15 cellular contexts compared by ENCODE assay signal in genomic region chr12:49032679-49033447, GRCh38. TPM values are rescaled to one million over a fixed set of nuclear protein-coding genes. Genes with fewer than 3 reads are reported as not detected.
DNase-seq lines count a peak whose midpoint lies in the region; TF ChIP-seq lines count a peak whose summit lies in the region.
"Had no signal": no experiment of that assay in that cellular context is flagged by ENCODE, and none has a peak within 500 bp of the region (broad histone marks: within the 10 kb centered on the region; RNA-seq: fewer than 3 reads in every experiment).

No MANE protein-coding gene starts in this region.

- no peaks in the 10 kb centered on the region for H3K36me3 ChIP-seq in neural progenitor cell

- H3K79me2 ChIP-seq in neural progenitor cell (ENCODE audit: low read depth): no peaks in the 10 kb centered on the region

- H3K4me3 Mint-ChIP-seq in neural progenitor cell: no peak overlapping the region
- H3K4me3 Mint-ChIP-seq: activated B cell treated with CpG ODN at 0.5 μM for 24 hours had no signal

- TF ChIP-seq CTCF in neural progenitor cell (IDR thresholded peaks at IDR 0.05): no peak

- H4K20me1 ChIP-seq in neural progenitor cell (ENCODE audit: low read depth): peaks cover 27% of the 10 kb centered on the region

- DNase-seq in NCI-H146 (lab: John Stamatoyannopoulos, UW) (peak; percentile 13), NCI-H146 treated with DMSO at 0.1 percent for 48 hours (lab: John Stamatoyannopoulos, UW; ENCODE audit: unreplicated experiment) (no peak), neural progenitor cell (ENCODE audit: low spot score) (no peak), globus pallidus (ENCODE audit: low spot score) (no peak)
- DNase-seq: activated B cell treated with CpG ODN at 0.5 μM for 24 hours, activated T-cell treated with anti-CD3 and anti-CD28 coated beads for 4 hours, amniotic stem cell, erythroblast, NCI-H2029 treated with DMSO at 0.1 percent for 48 hours, spleen, thyroid gland had no signal

- H3K9me3 Mint-ChIP-seq in neural progenitor cell: no peaks in the 10 kb centered on the region
- H3K9me3 Mint-ChIP-seq: activated B cell treated with CpG ODN at 0.5 μM for 24 hours had no signal

- no peak overlapping the region for H2AFZ ChIP-seq in neural progenitor cell (replicated peaks)

- no peak overlapping the region for H3K27ac ChIP-seq in neural progenitor cell
- H3K27ac ChIP-seq: 22Rv1, Peyer's patch, spleen, thyroid gland had no signal

- no peaks in the 10 kb centered on the region for H3K4me1 Mint-ChIP-seq in neural progenitor cell
- H3K4me1 Mint-ChIP-seq: activated B cell treated with CpG ODN at 0.5 μM for 24 hours had no signal

- no peaks in the 10 kb centered on the region for H3K4me1 ChIP-seq in neural progenitor cell
- H3K4me1 ChIP-seq: Peyer's patch, thyroid gland had no signal

- H3K36me3 Mint-ChIP-seq in neural progenitor cell: peaks cover 31% of the 10 kb centered on the region

- H3K9ac ChIP-seq in neural progenitor cell: no peak overlapping the region

- H3K4me2 ChIP-seq in neural progenitor cell: no peak overlapping the region

- no peak overlapping the region for H3K4me3 ChIP-seq in neural progenitor cell
- H3K4me3 ChIP-seq: Peyer's patch, spleen, thyroid gland had no signal

- H3K27ac Mint-ChIP-seq in neural progenitor cell: peak overlapping the region; percentile 57
- H3K27ac Mint-ChIP-seq: activated B cell treated with CpG ODN at 0.5 μM for 24 hours had no signal

- no peaks in the 10 kb centered on the region for H3K27me3 ChIP-seq in neural progenitor cell
- H3K27me3 ChIP-seq: Peyer's patch, spleen, thyroid gland had no signal

- H3K27me3 Mint-ChIP-seq in neural progenitor cell (ENCODE audit: insufficient read depth, low read depth): peaks cover 5% of the 10 kb centered on the region
- H3K27me3 Mint-ChIP-seq: activated B cell treated with CpG ODN at 0.5 μM for 24 hours had no signal

- no peaks in the 10 kb centered on the region for H3F3A ChIP-seq in neural progenitor cell (ENCODE audit: low read depth)

- no peaks in the 10 kb centered on the region for H3K9me3 ChIP-seq in neural progenitor cell (ENCODE audit: low read depth)
- H3K9me3 ChIP-seq: Peyer's patch, spleen, thyroid gland had no signal

RNA-seq across cellular contexts. Expression of gene PRKAG1, which starts 14.3 kb away (rescaled TPM):
- 32.4 and 41.8 TPM in 2 replicates for total RNA-seq in neural progenitor cell (ENCODE audit: low replicate concordance)

RNA-seq across cellular contexts. Expression of gene KMT2D, which starts 27.7 kb away (rescaled TPM):
- 19.0 and 31.3 TPM in 2 replicates for total RNA-seq in neural progenitor cell (ENCODE audit: low replicate concordance)

RNA-seq across cellular contexts. Expression of gene DDN, which starts 33.7 kb away (rescaled TPM):
- 0.25 TPM in 1 of 2 replicates, not detected in the other for total RNA-seq in neural progenitor cell (ENCODE audit: low replicate concordance)
- total RNA-seq: M059J had no signal

RNA-seq across cellular contexts. Expression of gene RHEBL1, which starts 36.9 kb away (rescaled TPM):
- 5.3 and 6.0 TPM in 2 replicates for total RNA-seq in neural progenitor cell (ENCODE audit: low replicate concordance)
- total RNA-seq: Peyer's patch had no signal

RNA-seq across cellular contexts. Expression of gene WNT1, which starts 54.7 kb away (rescaled TPM):
- total RNA-seq in neural progenitor cell (ENCODE audit: low replicate concordance): 0.56 TPM in 1 of 2 replicates, not detected in the other
- total RNA-seq: activated B cell treated with CpG ODN at 0.5 μM for 24 hours, kidney epithelial cell, M059J, Peyer's patch, thyroid gland had no signal
